ENCODE assay signal across 2 cellular contexts in genomic region chr1:90892884-90893283, GRCh38.
TF ChIP-seq lines count a peak whose summit lies in the region.

No MANE protein-coding gene starts in this region.

TF ChIP-seq in A549, 52 proteins besides CTCF, POLR2A, EP300 and RAD21:
- peak; percentile 72 for TF ChIP-seq MAFK (IDR thresholded peaks at IDR 0.05; ENCODE audit: partially characterized antibody)

TF ChIP-seq in HepG2, 621 proteins besides CTCF, POLR2A, EP300 and RAD21:
- TF ChIP-seq MAFF (IDR thresholded peaks at IDR 0.05; ENCODE audit: low read depth, low read length) (peak; percentile 40), MAFK (conservative IDR thresholded peaks at IDR 0.05 in 1 of 2, IDR thresholded peaks at IDR 0.05 in 1 of 2; ENCODE audit: low read length in 2 of 2) (peak; percentile 48 to 59)
